Comparison of ENCODE assay signal across 32 cellular contexts in the genomic region with DNA sequence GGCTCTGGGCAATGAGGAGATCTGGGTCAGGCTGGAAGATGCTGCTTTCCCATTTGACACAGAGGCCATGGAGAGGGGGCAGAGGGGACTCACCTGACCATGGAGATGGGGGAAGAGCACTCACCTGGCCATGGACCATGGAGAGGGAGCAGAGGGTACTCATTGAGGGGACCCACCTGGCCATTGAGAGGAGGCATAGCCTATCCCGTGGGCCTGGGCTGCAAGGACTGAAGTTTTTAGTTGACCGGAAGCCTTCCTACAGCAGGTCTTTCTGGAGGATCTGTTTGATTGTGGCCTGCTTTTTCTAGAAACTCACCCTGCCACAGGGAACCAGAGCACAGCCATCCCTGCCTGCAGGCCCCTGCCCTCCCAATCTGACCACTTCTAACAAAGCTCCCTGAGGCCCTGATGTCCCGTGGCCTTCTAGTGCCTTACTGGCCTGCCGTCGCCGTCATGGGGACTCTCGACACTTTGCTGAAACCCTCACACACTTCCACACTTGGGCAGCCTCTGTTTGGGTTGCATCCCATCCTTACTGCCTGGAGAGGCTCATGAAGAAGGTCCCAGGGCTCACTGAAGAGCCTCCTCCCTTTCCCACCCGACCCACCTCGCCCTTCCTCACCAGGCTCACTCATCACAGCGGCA. TPM values are rescaled to one million over a fixed set of nuclear protein-coding genes. Genes with fewer than 3 reads are reported as not detected.
A peak's percentile ranks its signal among the peaks of the same experiment; 100 is the strongest.
DNase-seq lines count a peak whose midpoint lies in the region; FAIRE-seq and TF ChIP-seq lines count a peak whose summit lies in the region.
"Had no signal": no experiment of that assay in that cellular context is flagged by ENCODE, and none has a peak within 500 bp of the region (broad histone marks: within the 10 kb centered on the region; RNA-seq: fewer than 3 reads in every experiment).

No MANE protein-coding gene starts in this region.

- no peak overlapping the region for H3K9ac ChIP-seq in kidney (ENCODE audit: low read length in 2 of 2)
- H3K9ac ChIP-seq: neural progenitor cell had no signal

- H3K4me3 Mint-ChIP-seq in activated T-cell treated with anti-CD3 and anti-CD28 coated beads, Interleukin-2, amount 50 U/mL, for 24 hours, result no peak overlapping the region
- H3K4me3 Mint-ChIP-seq in chondrocyte (ENCODE audit: unreplicated experiment), result no peak overlapping the region
- H3K4me3 Mint-ChIP-seq: activated CD4-positive, alpha-beta T cell treated with anti-CD3 and anti-CD28 coated beads, Interleukin-2, amount 10 ng/mL, durations not matched to agents 7 days and 5 days; activated naive CD4-positive, alpha-beta T cell treated with anti-CD3 and anti-CD28 coated beads, Interleukin-2, amount 50 U/mL, for 24 hours; CD4-positive, CD25-positive, alpha-beta regulatory T cell; IgD-negative memory B cell; neural progenitor cell; T-helper 2 cell treated with Interferon-gamma antibody and Interleukin-4, amounts not matched to agents 5 μg/mL and 100 μg/mL, for 36 hours had no signal

- H3K27me3 ChIP-seq in thyroid gland, result no peaks in the 10 kb centered on the region
- H3K27me3 ChIP-seq: brain microvascular endothelial cell, neural progenitor cell, sigmoid colon had no signal

- H3K4me1 ChIP-seq in kidney (ENCODE audit: control insufficient read depth in 1 of 2, insufficient read depth in 1 of 2, low read depth in 1 of 2, low read length in 2 of 2) (peaks cover 0 to 4% of the 10 kb centered on the region in 2 donors), thyroid gland (peaks cover 4 to 5% of the 10 kb centered on the region in 2 donors)
- H3K4me1 ChIP-seq: A549, neural progenitor cell had no signal

- no peaks in the 10 kb centered on the region for H3K36me3 ChIP-seq in kidney (ENCODE audit: control insufficient read depth in 1 of 2, insufficient read depth in 2 of 2, low read length in 2 of 2)
- no peaks in the 10 kb centered on the region for H3K36me3 ChIP-seq in thyroid gland
- H3K36me3 ChIP-seq: brain microvascular endothelial cell, neural progenitor cell, sigmoid colon had no signal

- DNase-seq in activated T-cell treated with anti-CD3 and anti-CD28 coated beads, Interleukin-2, amount 50 U/mL, for 24 hours, result peak; percentile 6
- DNase-seq in activated T-cell treated with anti-CD3 and anti-CD28 coated beads, Interleukin-2, amount 50 U/mL, for 1 hour, result no peak
- peak; percentile 1 for DNase-seq in RPMI8226
- DNase-seq in kidney, result peak; percentile 51
- DNase-seq in stimulated activated CD8-positive, alpha-beta memory T cell treated with anti-CD3 and anti-CD28 coated beads, Interleukin-4, amount 100 ng/mL, for 48 hours, result peak; percentile 9
- no peak for DNase-seq in chondrocyte (ENCODE audit: low spot score)
- no peak for DNase-seq in thyroid gland
- no peak for DNase-seq in SW 1271 (lab: John Stamatoyannopoulos, UW)
- DNase-seq: activated CD4-positive, alpha-beta T cell treated with anti-CD3 and anti-CD28 coated beads, Interleukin-2, amount 10 ng/mL, durations not matched to agents 7 days and 5 days; amygdala; brain microvascular endothelial cell; Calu3; CD4-positive, CD25-positive, alpha-beta regulatory T cell; DMS79; effector CD8-positive, alpha-beta T cell; GF-D8; GOT3; hippocampal formation; NCI-H2107; NCI-H345; NCI-H69; PC-3; SHP77; sigmoid colon; stimulated activated CD4-positive, alpha-beta T cell treated with anti-CD3 and anti-CD28 coated beads, Interleukin-4, amount 100 ng/mL, for 1 hour; trophoblast cell had no signal

- TF ChIP-seq CTCF in kidney (IDR thresholded peaks at IDR 0.05; ENCODE audit: borderline replicate concordance, extremely low read depth, insufficient read depth) (no peak), chondrocyte (IDR thresholded peaks at IDR 0.05) (no peak), thyroid gland (IDR thresholded peaks at IDR 0.05) (no peak)

- H3K27ac Mint-ChIP-seq in activated T-cell treated with anti-CD3 and anti-CD28 coated beads, Interleukin-2, amount 50 U/mL, for 24 hours, result no peak overlapping the region
- no peak overlapping the region for H3K27ac Mint-ChIP-seq in chondrocyte (ENCODE audit: unreplicated experiment)
- H3K27ac Mint-ChIP-seq: activated CD4-positive, alpha-beta T cell treated with anti-CD3 and anti-CD28 coated beads, Interleukin-2, amount 10 ng/mL, durations not matched to agents 7 days and 5 days; activated naive CD4-positive, alpha-beta T cell treated with anti-CD3 and anti-CD28 coated beads, Interleukin-2, amount 50 U/mL, for 24 hours; IgD-negative memory B cell; neural progenitor cell; T-helper 2 cell treated with Interferon-gamma antibody and Interleukin-4, amounts not matched to agents 5 μg/mL and 100 μg/mL, for 36 hours had no signal

- no peak overlapping the region for H3K4me3 ChIP-seq in kidney (ENCODE audit: low read length in 2 of 2)
- H3K4me3 ChIP-seq in thyroid gland (replicated peaks in 1 of 3), result no peak overlapping the region
- H3K4me3 ChIP-seq: A549, neural progenitor cell, sigmoid colon had no signal

- H3K9me3 ChIP-seq in kidney (ENCODE audit: control insufficient read depth in 1 of 2, low read length in 2 of 2) (no peaks in the 10 kb centered on the region), thyroid gland (no peaks in the 10 kb centered on the region)
- H3K9me3 ChIP-seq: sigmoid colon had no signal

- H3K27ac ChIP-seq in kidney (ENCODE audit: low read depth in 2 of 2, low read length in 2 of 2) (no peak overlapping the region), thyroid gland (no peak overlapping the region)
- H3K27ac ChIP-seq: A549, brain microvascular endothelial cell, neural progenitor cell, sigmoid colon had no signal

- H3K27me3 Mint-ChIP-seq in activated T-cell treated with anti-CD3 and anti-CD28 coated beads, Interleukin-2, amount 50 U/mL, for 24 hours, result no peaks in the 10 kb centered on the region
- H3K27me3 Mint-ChIP-seq in chondrocyte (ENCODE audit: low read depth), result no peaks in the 10 kb centered on the region
- H3K27me3 Mint-ChIP-seq: activated CD4-positive, alpha-beta T cell treated with anti-CD3 and anti-CD28 coated beads, Interleukin-2, amount 10 ng/mL, durations not matched to agents 7 days and 5 days; activated naive CD4-positive, alpha-beta T cell treated with anti-CD3 and anti-CD28 coated beads, Interleukin-2, amount 50 U/mL, for 24 hours; CD4-positive, CD25-positive, alpha-beta regulatory T cell had no signal

- H3K9me3 Mint-ChIP-seq in activated T-cell treated with anti-CD3 and anti-CD28 coated beads, Interleukin-2, amount 50 U/mL, for 24 hours, result no peaks in the 10 kb centered on the region
- no peaks in the 10 kb centered on the region for H3K9me3 Mint-ChIP-seq in chondrocyte (ENCODE audit: low read depth)
- H3K9me3 Mint-ChIP-seq: activated CD4-positive, alpha-beta T cell treated with anti-CD3 and anti-CD28 coated beads, Interleukin-2, amount 10 ng/mL, durations not matched to agents 7 days and 5 days; activated naive CD4-positive, alpha-beta T cell treated with anti-CD3 and anti-CD28 coated beads, Interleukin-2, amount 50 U/mL, for 24 hours; CD4-positive, CD25-positive, alpha-beta regulatory T cell; neural progenitor cell; T-helper 2 cell treated with Interferon-gamma antibody and Interleukin-4, amounts not matched to agents 5 μg/mL and 100 μg/mL, for 36 hours had no signal

- FAIRE-seq in kidney (lab: Jason Lieb, UNC), result no peak
- FAIRE-seq: A549 had no signal

- no peaks in the 10 kb centered on the region for H3K4me1 Mint-ChIP-seq in activated T-cell treated with anti-CD3 and anti-CD28 coated beads, Interleukin-2, amount 50 U/mL, for 24 hours (ENCODE audit: low read depth)
- H3K4me1 Mint-ChIP-seq in chondrocyte (ENCODE audit: low read depth), result no peaks in the 10 kb centered on the region
- H3K4me1 Mint-ChIP-seq: activated CD4-positive, alpha-beta T cell treated with anti-CD3 and anti-CD28 coated beads, Interleukin-2, amount 10 ng/mL, durations not matched to agents 7 days and 5 days; activated naive CD4-positive, alpha-beta T cell treated with anti-CD3 and anti-CD28 coated beads, Interleukin-2, amount 50 U/mL, for 24 hours; CD4-positive, CD25-positive, alpha-beta regulatory T cell; IgD-negative memory B cell had no signal

- TF ChIP-seq POLR2A in thyroid gland (IDR thresholded peaks at IDR 0.05), result no peak

- intact Hi-C loops in kidney (cut with DNase I), result no loop called here
- intact Hi-C loops in thyroid gland (cut with DNase I), result no loop called here

- WGBS in thyroid gland, 2 donors, result 84 to 85% methylated on average over 10 of the region's 10 CpGs

- H3K36me3 Mint-ChIP-seq in activated T-cell treated with anti-CD3 and anti-CD28 coated beads, Interleukin-2, amount 50 U/mL, for 24 hours (ENCODE audit: low read depth), result no peaks in the 10 kb centered on the region
- H3K36me3 Mint-ChIP-seq in chondrocyte (ENCODE audit: low read depth), result no peaks in the 10 kb centered on the region
- H3K36me3 Mint-ChIP-seq: activated naive CD4-positive, alpha-beta T cell treated with anti-CD3 and anti-CD28 coated beads, Interleukin-2, amount 50 U/mL, for 24 hours; CD4-positive, CD25-positive, alpha-beta regulatory T cell; neural progenitor cell had no signal

RNA-seq across cellular contexts. Expression of a gene that starts 5.1 kb away (rescaled TPM):
- total RNA-seq in kidney (65.6 TPM), chondrocyte (1.5 to 1.7 TPM (median 1.7 TPM) in 3 replicates), thyroid gland (10 to 100 TPM; 16.7 to 24.3 (median 22.0) TPM)
- 55.6 TPM for polyA plus RNA-seq in kidney (ENCODE audit: insufficient read depth, low read depth, low replicate concordance)
- polyA plus RNA-seq: CD4-positive, CD25-positive, alpha-beta regulatory T cell; IgD-negative memory B cell had no signal

RNA-seq across cellular contexts. Expression of a gene that starts 28.0 kb away (rescaled TPM):
- total RNA-seq in kidney (27.6 TPM), chondrocyte (3.1 to 6.0 TPM (median 5.9 TPM) in 3 replicates), thyroid gland (10 to 100 TPM; 37.1 to 66.5 (median 51.1) TPM)
- polyA plus RNA-seq in kidney (ENCODE audit: insufficient read depth, low read depth, low replicate concordance), result 14.8 TPM
- total RNA-seq: activated CD4-positive, alpha-beta T cell treated with anti-CD3 and anti-CD28 coated beads, Interleukin-2, amount 10 ng/mL, durations not matched to agents 7 days and 5 days; activated CD8-positive, alpha-beta memory T cell treated with anti-CD3 and anti-CD28 coated beads for 36 hours; CD4-positive, CD25-positive, alpha-beta regulatory T cell had no signal
- polyA plus RNA-seq: CD4-positive, CD25-positive, alpha-beta regulatory T cell; IgD-negative memory B cell had no signal

Comparison
In these comparisons a context has a peak if more than half of its experiments do, and no peak if none do; other contexts are left out.
1. DNase-seq: peak in activated T-cell treated with anti-CD3 and anti-CD28 coated beads, Interleukin-2, amount 50 U/mL, for 24 hours (single experiment), RPMI8226 (single experiment), kidney (single experiment) and stimulated activated CD8-positive, alpha-beta memory T cell treated with anti-CD3 and anti-CD28 coated beads, Interleukin-4, amount 100 ng/mL, for 48 hours (single experiment); none in activated T-cell treated with anti-CD3 and anti-CD28 coated beads, Interleukin-2, amount 50 U/mL, for 1 hour (single experiment), chondrocyte (single experiment), thyroid gland (0 of 2) and SW 1271 (0 of 2).